In the genomic region with DNA sequence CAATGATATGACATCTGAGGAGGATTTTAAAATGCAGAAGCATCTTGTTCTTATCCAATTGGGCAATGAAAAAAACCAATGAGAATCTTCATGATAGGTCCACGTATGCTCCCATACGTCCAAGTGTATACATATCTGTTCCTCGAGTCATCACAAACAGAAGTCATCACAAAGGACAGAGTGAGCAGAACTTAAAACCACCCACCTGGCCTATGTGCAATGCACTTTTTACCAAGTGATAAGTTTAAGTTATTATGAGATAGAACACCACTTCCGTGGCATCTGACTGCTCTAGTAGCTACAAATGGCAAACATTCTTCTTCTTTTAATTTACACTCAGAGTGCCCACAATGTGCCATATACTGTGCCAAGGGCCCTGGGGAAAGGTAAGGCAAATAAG, we compare ENCODE assay signal across 18 cellular contexts.
DNase-seq lines count a peak whose midpoint lies in the region; ATAC-seq, FAIRE-seq and TF ChIP-seq lines count a peak whose summit lies in the region.
"Had no signal": no experiment of that assay in that cellular context is flagged by ENCODE, and none has a peak within 500 bp of the region (broad histone marks: within the 10 kb centered on the region; RNA-seq: fewer than 3 reads in every experiment).

No MANE protein-coding gene starts in this region.

- H3K4me1 Mint-ChIP-seq in activated CD8-positive, alpha-beta memory T cell treated with anti-CD3 and anti-CD28 coated beads, Interleukin-2, amount 10 ng/mL, durations not matched to agents 7 days and 5 days: peaks cover 52% of the 10 kb centered on the region

- no peak overlapping the region for H3K56ac ChIP-seq in mesendoderm (ENCODE audit: low read length)

- H3K4me2 ChIP-seq in mesendoderm (ENCODE audit: low read length): no peak overlapping the region

- H3K9me3 Mint-ChIP-seq in activated CD8-positive, alpha-beta memory T cell treated with anti-CD3 and anti-CD28 coated beads, Interleukin-2, amount 10 ng/mL, durations not matched to agents 7 days and 5 days (ENCODE audit: low read depth): peaks cover 2% of the 10 kb centered on the region

- TF ChIP-seq CTCF in bronchial epithelial cell (IDR thresholded peaks at IDR 0.05; ENCODE audit: insufficient read depth, low read length, severe bottlenecking) (no peak), tibial artery (IDR thresholded peaks at IDR 0.05) (no peak)

- FAIRE-seq in bronchial epithelial cell (lab: Jason Lieb, UNC): no peak
- FAIRE-seq: G401.6, GM12892 had no signal

- H3K27me3 ChIP-seq in bronchial epithelial cell (ENCODE audit: control insufficient read depth, insufficient read depth, low read length): peaks cover 2% of the 10 kb centered on the region
- no peaks in the 10 kb centered on the region for H3K27me3 ChIP-seq in mesendoderm (ENCODE audit: insufficient read depth, low read length, poor library complexity)
- H3K27me3 ChIP-seq in tibial artery: no peaks in the 10 kb centered on the region
- H3K27me3 ChIP-seq: BLaER1 treated with 17β-estradiol and CSF1 and Interleukin-3, amounts not matched to agents 10 nM and 100 nM had no signal

- H3K4ac ChIP-seq in mesendoderm (ENCODE audit: low read depth, low read length): peak overlapping the region; percentile 36

- no peak for ATAC-seq in activated CD8-positive, alpha-beta memory T cell treated with anti-CD3 and anti-CD28 coated beads, Interleukin-2, amount 10 ng/mL, durations not matched to agents 7 days and 5 days
- ATAC-seq in GM18870 (IDR thresholded peaks at IDR 0.05; ENCODE audit: unreplicated experiment): no peak
- ATAC-seq: Panc1, SK-N-SH treated with all-trans-retinoic acid at 6 μM for 48 hours had no signal

- no peak overlapping the region for H4K5ac ChIP-seq in mesendoderm (ENCODE audit: low read length)

- no peak overlapping the region for H3K23ac ChIP-seq in mesendoderm (ENCODE audit: low read length)

- H3K18ac ChIP-seq in mesendoderm (ENCODE audit: low read length): peak overlapping the region; percentile 80

- peaks cover 9% of the 10 kb centered on the region for H3K4me1 ChIP-seq in mesendoderm (ENCODE audit: control insufficient read depth, low read depth, low read length)
- peaks cover 0 to 72% (median 32%) of the 10 kb centered on the region in 4 donors for H3K4me1 ChIP-seq in tibial artery

- no peaks in the 10 kb centered on the region for H3K27me3 Mint-ChIP-seq in activated CD8-positive, alpha-beta memory T cell treated with anti-CD3 and anti-CD28 coated beads, Interleukin-2, amount 10 ng/mL, durations not matched to agents 7 days and 5 days

- no peaks in the 10 kb centered on the region for H3K9me3 ChIP-seq in tibial artery
- H3K9me3 ChIP-seq: BLaER1 treated with 17β-estradiol and CSF1 and Interleukin-3, amounts not matched to agents 10 nM and 100 nM had no signal

- no peak overlapping the region for H3K4me3 Mint-ChIP-seq in activated CD8-positive, alpha-beta memory T cell treated with anti-CD3 and anti-CD28 coated beads, Interleukin-2, amount 10 ng/mL, durations not matched to agents 7 days and 5 days

- H3K27ac Mint-ChIP-seq in activated CD8-positive, alpha-beta memory T cell treated with anti-CD3 and anti-CD28 coated beads, Interleukin-2, amount 10 ng/mL, durations not matched to agents 7 days and 5 days: peak overlapping the region; percentile 20

- no peak overlapping the region for H3K4me3 ChIP-seq in bronchial epithelial cell (ENCODE audit: low read depth, low read length)
- no peak overlapping the region for H3K4me3 ChIP-seq in mesendoderm (ENCODE audit: low read length)
- no peak overlapping the region for H3K4me3 ChIP-seq in tibial artery
- H3K4me3 ChIP-seq: BLaER1 treated with 17β-estradiol and CSF1 and Interleukin-3, amounts not matched to agents 10 nM and 100 nM had no signal

- H3K36me3 ChIP-seq in bronchial epithelial cell (ENCODE audit: control insufficient read depth, insufficient read depth, low read length) (no peaks in the 10 kb centered on the region), mesendoderm (ENCODE audit: control insufficient read depth, insufficient read depth, low read length) (no peaks in the 10 kb centered on the region), tibial artery (no peaks in the 10 kb centered on the region)
- H3K36me3 ChIP-seq: BLaER1 treated with 17β-estradiol and CSF1 and Interleukin-3, amounts not matched to agents 10 nM and 100 nM had no signal

- no peak overlapping the region for H2AK5ac ChIP-seq in mesendoderm (ENCODE audit: low read length)

- H4K8ac ChIP-seq in mesendoderm (ENCODE audit: low read depth, low read length): no peak overlapping the region

- no peak for DNase-seq in activated CD8-positive, alpha-beta memory T cell treated with anti-CD3 and anti-CD28 coated beads, Interleukin-2, amount 10 ng/mL, durations not matched to agents 7 days and 5 days
- no peak for DNase-seq in activated CD8-positive, alpha-beta memory T cell treated with anti-CD3 and anti-CD28 coated beads for 24 hours
- DNase-seq in bronchial epithelial cell (ENCODE audit: low read depth) (peak; percentile 14), mesendoderm (no peak), tibial artery (no peak), putamen (ENCODE audit: low spot score) (no peak), HuH-7.5 (ENCODE audit: low spot score) (no peak)
- DNase-seq: 8988T, GOT3, Kasumi-1, NCI-H1417 treated with DMSO at 0.1 percent for 48 hours, NCI-H187 had no signal

- WGBS in mesendoderm (ENCODE audit: extremely low coverage, insufficient coverage, low lambda C conversion rate): no CpG with 5 or more reads among the region's 4 CpGs

- intact Hi-C loops in tibial artery (cut with DNase I; ENCODE audit: low total_unique reads): no loop called here

- H3K9ac ChIP-seq in mesendoderm (ENCODE audit: low read length): no peak overlapping the region
- H3K9ac ChIP-seq: BLaER1 treated with 17β-estradiol and CSF1 and Interleukin-3, amounts not matched to agents 10 nM and 100 nM had no signal

- CTCF ChIA-PET in activated CD8-positive, alpha-beta memory T cell treated with anti-CD3 and anti-CD28 coated beads, Interleukin-2, amount 10 ng/mL, durations not matched to agents 7 days and 5 days (lab: Charles Lee): interaction anchor here (1.5 kb wide), 1 partner anchor 38 kb away, joined by 3 read pairs; no protein-coding TSS in a partner anchor

- no peaks in the 10 kb centered on the region for H3K79me2 ChIP-seq in mesendoderm (ENCODE audit: control insufficient read depth, insufficient read depth, low read length)

- peaks cover 13% of the 10 kb centered on the region for H3K36me3 Mint-ChIP-seq in activated CD8-positive, alpha-beta memory T cell treated with anti-CD3 and anti-CD28 coated beads, Interleukin-2, amount 10 ng/mL, durations not matched to agents 7 days and 5 days

- H3K79me1 ChIP-seq in mesendoderm (ENCODE audit: low read length): no peaks in the 10 kb centered on the region

- no peak overlapping the region for H2BK5ac ChIP-seq in mesendoderm (ENCODE audit: low read length)

- no peak overlapping the region for H2BK15ac ChIP-seq in mesendoderm (replicated peaks; ENCODE audit: low read depth)

- H3K27ac ChIP-seq in mesendoderm (ENCODE audit: low read depth, low read length) (no peak overlapping the region), tibial artery (peak overlapping the region; percentile 60 to 69)
- H3K27ac ChIP-seq: BLaER1 treated with 17β-estradiol and CSF1 and Interleukin-3, amounts not matched to agents 10 nM and 100 nM had no signal

- H2BK120ac ChIP-seq in mesendoderm (ENCODE audit: low read depth, low read length): no peak overlapping the region
